ENCODE assay signal across 2 cellular contexts in the genomic region with DNA sequence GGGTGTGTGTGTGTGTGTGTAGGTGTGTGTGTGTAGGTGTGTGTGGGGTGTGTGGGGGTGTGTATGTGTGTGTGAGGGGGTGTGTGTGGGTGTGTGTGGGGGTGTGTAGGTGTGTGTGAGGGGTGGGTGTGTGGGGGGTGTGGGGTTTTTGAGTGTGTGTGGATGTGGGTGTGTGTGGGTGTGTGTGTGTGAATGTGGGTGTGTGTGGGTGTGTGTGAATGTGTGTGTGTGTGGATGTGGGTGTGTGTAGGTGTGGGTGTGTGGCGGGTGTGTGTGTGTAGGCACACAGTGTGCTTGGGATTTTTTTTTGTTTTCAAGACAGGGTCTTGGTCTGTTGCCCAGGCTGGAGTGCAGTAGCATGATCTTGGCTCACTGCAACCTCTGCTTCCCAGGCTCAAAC.
TF ChIP-seq lines count a peak whose summit lies in the region.

No MANE protein-coding gene starts in this region.

TF ChIP-seq in HEK293, 187 proteins besides CTCF, POLR2A, EP300 and RAD21:
- TF ChIP-seq EGR2 (tag by site-specific recombination; IDR thresholded peaks at IDR 0.05; ENCODE audit: low read depth) = peak; percentile 100
- TF ChIP-seq, protein P1, sequence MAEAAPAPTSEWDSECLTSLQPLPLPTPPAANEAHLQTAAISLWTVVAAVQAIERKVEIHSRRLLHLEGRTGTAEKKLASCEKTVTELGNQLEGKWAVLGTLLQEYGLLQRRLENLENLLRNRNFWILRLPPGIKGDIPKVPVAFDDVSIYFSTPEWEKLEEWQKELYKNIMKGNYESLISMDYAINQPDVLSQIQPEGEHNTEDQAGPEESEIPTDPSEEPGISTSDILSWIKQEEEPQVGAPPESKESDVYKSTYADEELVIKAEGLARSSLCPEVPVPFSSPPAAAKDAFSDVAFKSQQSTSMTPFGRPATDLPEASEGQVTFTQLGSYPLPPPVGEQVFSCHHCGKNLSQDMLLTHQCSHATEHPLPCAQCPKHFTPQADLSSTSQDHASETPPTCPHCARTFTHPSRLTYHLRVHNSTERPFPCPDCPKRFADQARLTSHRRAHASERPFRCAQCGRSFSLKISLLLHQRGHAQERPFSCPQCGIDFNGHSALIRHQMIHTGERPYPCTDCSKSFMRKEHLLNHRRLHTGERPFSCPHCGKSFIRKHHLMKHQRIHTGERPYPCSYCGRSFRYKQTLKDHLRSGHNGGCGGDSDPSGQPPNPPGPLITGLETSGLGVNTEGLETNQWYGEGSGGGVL (tag by site-specific recombination; IDR thresholded peaks at IDR 0.05) = no peak
- no peak for TF ChIP-seq ZNF529 (tag by site-specific recombination; IDR thresholded peaks at IDR 0.05; ENCODE audit: insufficient replicate concordance)
- TF ChIP-seq, protein P2, sequence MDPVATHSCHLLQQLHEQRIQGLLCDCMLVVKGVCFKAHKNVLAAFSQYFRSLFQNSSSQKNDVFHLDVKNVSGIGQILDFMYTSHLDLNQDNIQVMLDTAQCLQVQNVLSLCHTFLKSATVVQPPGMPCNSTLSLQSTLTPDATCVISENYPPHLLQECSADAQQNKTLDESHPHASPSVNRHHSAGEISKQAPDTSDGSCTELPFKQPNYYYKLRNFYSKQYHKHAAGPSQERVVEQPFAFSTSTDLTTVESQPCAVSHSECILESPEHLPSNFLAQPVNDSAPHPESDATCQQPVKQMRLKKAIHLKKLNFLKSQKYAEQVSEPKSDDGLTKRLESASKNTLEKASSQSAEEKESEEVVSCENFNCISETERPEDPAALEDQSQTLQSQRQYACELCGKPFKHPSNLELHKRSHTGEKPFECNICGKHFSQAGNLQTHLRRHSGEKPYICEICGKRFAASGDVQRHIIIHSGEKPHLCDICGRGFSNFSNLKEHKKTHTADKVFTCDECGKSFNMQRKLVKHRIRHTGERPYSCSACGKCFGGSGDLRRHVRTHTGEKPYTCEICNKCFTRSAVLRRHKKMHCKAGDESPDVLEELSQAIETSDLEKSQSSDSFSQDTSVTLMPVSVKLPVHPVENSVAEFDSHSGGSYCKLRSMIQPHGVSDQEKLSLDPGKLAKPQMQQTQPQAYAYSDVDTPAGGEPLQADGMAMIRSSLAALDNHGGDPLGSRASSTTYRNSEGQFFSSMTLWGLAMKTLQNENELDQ (tag by site-specific recombination; IDR thresholded peaks at IDR 0.05; ENCODE audit: low read depth) = no peak
- TF ChIP-seq, protein P3, sequence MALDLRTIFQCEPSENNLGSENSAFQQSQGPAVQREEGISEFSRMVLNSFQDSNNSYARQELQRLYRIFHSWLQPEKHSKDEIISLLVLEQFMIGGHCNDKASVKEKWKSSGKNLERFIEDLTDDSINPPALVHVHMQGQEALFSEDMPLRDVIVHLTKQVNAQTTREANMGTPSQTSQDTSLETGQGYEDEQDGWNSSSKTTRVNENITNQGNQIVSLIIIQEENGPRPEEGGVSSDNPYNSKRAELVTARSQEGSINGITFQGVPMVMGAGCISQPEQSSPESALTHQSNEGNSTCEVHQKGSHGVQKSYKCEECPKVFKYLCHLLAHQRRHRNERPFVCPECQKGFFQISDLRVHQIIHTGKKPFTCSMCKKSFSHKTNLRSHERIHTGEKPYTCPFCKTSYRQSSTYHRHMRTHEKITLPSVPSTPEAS (tag by site-specific recombination; IDR thresholded peaks at IDR 0.05) = peak; percentile 70
- TF ChIP-seq ZNF138 (tag by site-specific recombination; IDR thresholded peaks at IDR 0.05; ENCODE audit: borderline replicate concordance) = no peak
- no peak for TF ChIP-seq ZNF701 (tag by site-specific recombination; IDR thresholded peaks at IDR 0.05)
- TF ChIP-seq, protein P4, sequence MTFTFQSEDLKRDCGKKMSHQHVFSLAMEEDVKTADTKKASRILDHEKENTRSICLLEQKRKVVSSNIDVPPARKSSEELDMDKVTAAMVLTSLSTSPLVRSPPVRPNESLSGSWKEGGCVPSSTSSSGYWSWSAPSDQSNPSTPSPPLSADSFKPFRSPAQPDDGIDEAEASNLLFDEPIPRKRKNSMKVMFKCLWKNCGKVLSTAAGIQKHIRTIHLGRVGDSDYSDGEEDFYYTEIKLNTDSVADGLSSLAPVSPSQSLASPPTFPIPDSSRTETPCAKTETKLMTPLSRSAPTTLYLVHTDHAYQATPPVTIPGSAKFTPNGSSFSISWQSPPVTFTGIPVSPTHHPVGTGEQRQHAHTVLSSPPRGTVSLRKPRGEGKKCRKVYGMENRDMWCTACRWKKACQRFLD (tag by site-specific recombination; IDR thresholded peaks at IDR 0.05) = no peak
- TF ChIP-seq KLF1 (tag by site-specific recombination; IDR thresholded peaks at IDR 0.05) = peak; percentile 91
- no peak for TF ChIP-seq ZNF48 (tag by site-specific recombination; IDR thresholded peaks at IDR 0.05)
- TF ChIP-seq ZNF423 (tag by site-specific recombination; IDR thresholded peaks at IDR 0.05) = no peak
- TF ChIP-seq ZNF561 (tag by site-specific recombination; IDR thresholded peaks at IDR 0.05; ENCODE audit: borderline replicate concordance) = no peak
- TF ChIP-seq ZNF132 (tag by site-specific recombination; IDR thresholded peaks at IDR 0.05; ENCODE audit: borderline replicate concordance) = no peak
- TF ChIP-seq KLF9 (tag by site-specific recombination; IDR thresholded peaks at IDR 0.05; ENCODE audit: low read depth) = peak; percentile 77
- no peak for TF ChIP-seq ZNF600 (tag by site-specific recombination; IDR thresholded peaks at IDR 0.05)
- TF ChIP-seq ZNF776 (tag by site-specific recombination; IDR thresholded peaks at IDR 0.05; ENCODE audit: borderline replicate concordance) = no peak
- TF ChIP-seq KLF8 (tag by site-specific recombination; IDR thresholded peaks at IDR 0.05) = peak; percentile 12; the same call in 1 of the 2 replicates
- no peak for TF ChIP-seq ZNF510 (tag by site-specific recombination; IDR thresholded peaks at IDR 0.05; ENCODE audit: insufficient replicate concordance)
- TF ChIP-seq ZNF501 (tag by site-specific recombination; IDR thresholded peaks at IDR 0.05) = no peak
- no peak for TF ChIP-seq REPIN1 (tag by site-specific recombination; IDR thresholded peaks at IDR 0.05; ENCODE audit: low read depth)
- TF ChIP-seq, protein P5, sequence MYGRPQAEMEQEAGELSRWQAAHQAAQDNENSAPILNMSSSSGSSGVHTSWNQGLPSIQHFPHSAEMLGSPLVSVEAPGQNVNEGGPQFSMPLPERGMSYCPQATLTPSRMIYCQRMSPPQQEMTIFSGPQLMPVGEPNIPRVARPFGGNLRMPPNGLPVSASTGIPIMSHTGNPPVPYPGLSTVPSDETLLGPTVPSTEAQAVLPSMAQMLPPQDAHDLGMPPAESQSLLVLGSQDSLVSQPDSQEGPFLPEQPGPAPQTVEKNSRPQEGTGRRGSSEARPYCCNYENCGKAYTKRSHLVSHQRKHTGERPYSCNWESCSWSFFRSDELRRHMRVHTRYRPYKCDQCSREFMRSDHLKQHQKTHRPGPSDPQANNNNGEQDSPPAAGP (tag by site-specific recombination; IDR thresholded peaks at IDR 0.05) = no peak
- peak; percentile 100 for TF ChIP-seq ZFHX2 (tag by site-specific recombination; conservative IDR thresholded peaks at IDR 0.05)

TF ChIP-seq in endothelial cell of umbilical vein, 7 proteins besides CTCF, POLR2A, EP300 and RAD21:
- TF ChIP-seq POLR2AphosphoS5 (IDR thresholded peaks at IDR 0.05; ENCODE audit: insufficient read depth, low read depth, low read length) (no peak), FOS (IDR thresholded peaks at IDR 0.05; ENCODE audit: borderline replicate concordance, insufficient read depth, low read length) (no peak), EZH2 (IDR thresholded peaks at IDR 0.05; ENCODE audit: borderline replicate concordance, low read depth, low read length, severe bottlenecking) (no peak), MYC (IDR thresholded peaks at IDR 0.05; ENCODE audit: low read depth, low read length) (no peak), GATA2 (IDR thresholded peaks at IDR 0.05; ENCODE audit: insufficient read depth, insufficient read length, low read depth, low read length) (no peak), JUN (IDR thresholded peaks at IDR 0.05; ENCODE audit: borderline replicate concordance, insufficient read depth, insufficient read length, low read depth) (no peak)
- TF ChIP-seq, protein P6, sequence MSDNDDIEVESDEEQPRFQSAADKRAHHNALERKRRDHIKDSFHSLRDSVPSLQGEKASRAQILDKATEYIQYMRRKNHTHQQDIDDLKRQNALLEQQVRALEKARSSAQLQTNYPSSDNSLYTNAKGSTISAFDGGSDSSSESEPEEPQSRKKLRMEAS (IDR thresholded peaks at IDR 0.05; ENCODE audit: insufficient read depth, insufficient read length) = no peak
